ENCODE assay signal across 8 cellular contexts in genomic region chr5:68252678-68253520, GRCh38. TPM values are rescaled to one million over a fixed set of nuclear protein-coding genes. Genes with fewer than 3 reads are reported as not detected.
DNase-seq lines count a peak whose midpoint lies in the region; ATAC-seq and TF ChIP-seq lines count a peak whose summit lies in the region.

No MANE protein-coding gene starts in this region.

- H3K27me3 Mint-ChIP-seq in osteocyte (ENCODE audit: unreplicated experiment) = no peaks in the 10 kb centered on the region

- TF ChIP-seq CTCF in 22Rv1 (IDR thresholded peaks at IDR 0.05) (peak; percentile 85), osteocyte (IDR thresholded peaks at IDR 0.05) (peak; percentile 89)

- H3K4me3 Mint-ChIP-seq in osteocyte (ENCODE audit: unreplicated experiment) = no peak overlapping the region

- H3K9me3 Mint-ChIP-seq in osteocyte (ENCODE audit: unreplicated experiment) = no peaks in the 10 kb centered on the region

- H3K36me3 Mint-ChIP-seq in osteocyte (ENCODE audit: unreplicated experiment) = peaks cover 4% of the 10 kb centered on the region

- peaks cover 59% of the 10 kb centered on the region for H3K4me1 Mint-ChIP-seq in osteocyte (ENCODE audit: unreplicated experiment)

- H3K27ac ChIP-seq in 22Rv1 = no peak overlapping the region

- ATAC-seq in HG03135 (IDR thresholded peaks at IDR 0.05; ENCODE audit: unreplicated experiment) (peak; percentile 56), HG02623 (IDR thresholded peaks at IDR 0.05; ENCODE audit: unreplicated experiment) (no peak)

- DNase-seq in GM04503 (ENCODE audit: low read depth) = peak; percentile 26
- peak; percentile 26 for DNase-seq in NCI-H82 treated with DMSO at 0.1 percent for 48 hours (lab: John Stamatoyannopoulos, UW; ENCODE audit: unreplicated experiment)
- DNase-seq in activated naive CD4-positive, alpha-beta T cell treated with anti-CD3 and anti-CD28 coated beads, Interleukin-2, amount 50 U/mL, for 16 hours = peak; percentile 49
- peak; percentile 56 for DNase-seq in germinal center (ENCODE audit: low spot score)
- no peak for DNase-seq in osteocyte (ENCODE audit: extremely low spot score, unreplicated experiment)

- peak overlapping the region; percentile 56 for H3K27ac Mint-ChIP-seq in osteocyte (ENCODE audit: unreplicated experiment)

RNA-seq across cellular contexts. Expression of gene PIK3R1, which starts 37.3 kb away (rescaled TPM):
- total RNA-seq in osteocyte = 27.4 and 29.2 TPM in 2 replicates
